Comparison of ENCODE assay signal across 9 cellular contexts in genomic region chr12:44000309-44000952, GRCh38.
A peak's percentile ranks its signal among the peaks of the same experiment; 100 is the strongest.
DNase-seq lines count a peak whose midpoint lies in the region; ATAC-seq and TF ChIP-seq lines count a peak whose summit lies in the region.
"Had no signal": no experiment of that assay in that cellular context is flagged by ENCODE, and none has a peak within 500 bp of the region (broad histone marks: within the 10 kb centered on the region; RNA-seq: fewer than 3 reads in every experiment).

No MANE protein-coding gene starts in this region.

- peak; percentile 18 for DNase-seq in AG09309 (ENCODE audit: low read depth)
- peak; percentile 70 for DNase-seq in HEK293T (ENCODE audit: extremely low spot score)
- DNase-seq in Kasumi-1 (lab: John Stamatoyannopoulos, UW), result peak; percentile 59 to 73
- DNase-seq in SK-N-MC (ENCODE audit: low read depth, low spot score), result no peak
- DNase-seq in erythroblast (lab: John Stamatoyannopoulos, UW), result peak; percentile 63 to 71

- no peak overlapping the region for H2AFZ ChIP-seq in parathyroid adenoma

- no peak overlapping the region for H3K4me3 ChIP-seq in AG09309 (ENCODE audit: control insufficient read depth, low read depth, low read length)
- no peak overlapping the region for H3K4me3 ChIP-seq in SK-N-MC
- H3K4me3 ChIP-seq in parathyroid adenoma (ENCODE audit: low read depth, low read length), result no peak overlapping the region
- no peak overlapping the region for H3K4me3 ChIP-seq in gastroesophageal sphincter

- POLR2A ChIA-PET in HEK293T (lab: Yijun Ruan, JAX), result no interaction called here

- ATAC-seq in gastroesophageal sphincter, result no peak

- H3K9me3 ChIP-seq in SK-N-MC (ENCODE audit: low read depth, low read length), result no peaks in the 10 kb centered on the region
- no peaks in the 10 kb centered on the region for H3K9me3 ChIP-seq in parathyroid adenoma (ENCODE audit: control insufficient read depth, low read length)
- H3K9me3 ChIP-seq in gastroesophageal sphincter, result no peaks in the 10 kb centered on the region
- H3K9me3 ChIP-seq: neutrophil had no signal

- TF ChIP-seq CTCF in AG09309 (IDR thresholded peaks at IDR 0.05; ENCODE audit: control insufficient read depth, insufficient read depth, low read depth, low read length, missing control alignments) (peak; percentile 79), GM12872 (IDR thresholded peaks at IDR 0.05; ENCODE audit: insufficient read depth, low read depth, low read length) (peak; percentile 79), parathyroid adenoma (IDR thresholded peaks at IDR 0.05) (peak; percentile 34), gastroesophageal sphincter (IDR thresholded peaks at IDR 0.05) (peak in 1 of 4 experiments; percentile 21)

- no peak overlapping the region for H3K4me2 ChIP-seq in parathyroid adenoma (ENCODE audit: low read length)

- no peak for TF ChIP-seq EP300 in gastroesophageal sphincter (IDR thresholded peaks at IDR 0.05)

- TF ChIP-seq POLR2A in erythroblast (IDR thresholded peaks at IDR 0.05; ENCODE audit: low read length) (no peak), gastroesophageal sphincter (IDR thresholded peaks at IDR 0.05) (no peak)

- H3K4me1 ChIP-seq in parathyroid adenoma, result no peaks in the 10 kb centered on the region
- no peaks in the 10 kb centered on the region for H3K4me1 ChIP-seq in gastroesophageal sphincter

- no peaks in the 10 kb centered on the region for H3K79me2 ChIP-seq in parathyroid adenoma

- no peak overlapping the region for H3K9ac ChIP-seq in SK-N-MC (ENCODE audit: insufficient read length)
- no peak overlapping the region for H3K9ac ChIP-seq in parathyroid adenoma

- CTCF ChIA-PET in HEK293T (lab: Yijun Ruan, JAX), result interaction anchor here (0.5 to 0.7 kb wide), 2 partner anchors 15 to 137 kb away, joined by 3 to 4 read pairs; no protein-coding TSS in a partner anchor

- WGBS in gastroesophageal sphincter (ENCODE audit: low coverage in 1 of 2), 2 donors, result 100% methylated on average over 1 of the region's 5 CpGs; no CpG with 5 or more reads in 1 of the 2 donors

- H3K36me3 ChIP-seq in SK-N-MC (ENCODE audit: insufficient read depth, low read length) (no peaks in the 10 kb centered on the region), parathyroid adenoma (ENCODE audit: control insufficient read depth, insufficient read depth, low read length) (no peaks in the 10 kb centered on the region), gastroesophageal sphincter (no peaks in the 10 kb centered on the region)
- H3K36me3 ChIP-seq: neutrophil had no signal

- H3K27me3 ChIP-seq in parathyroid adenoma (ENCODE audit: control insufficient read depth, insufficient read depth, low read length) (no peaks in the 10 kb centered on the region), gastroesophageal sphincter (no peaks in the 10 kb centered on the region)
- H3K27me3 ChIP-seq: neutrophil had no signal

- peak overlapping the region; percentile 60; the same call in 1 of the 2 replicates for H3K27ac ChIP-seq in SK-N-MC
- H3K27ac ChIP-seq in parathyroid adenoma, result no peak overlapping the region
- no peak overlapping the region for H3K27ac ChIP-seq in gastroesophageal sphincter
- H3K27ac ChIP-seq: neutrophil had no signal

TF ChIP-seq in HEK293T, 16 proteins besides CTCF, POLR2A, EP300 and RAD21:
- TF ChIP-seq TARDBP (IDR thresholded peaks at IDR 0.05) (no peak), ZNF384 (IDR thresholded peaks at IDR 0.05) (no peak), FOXM1 (IDR thresholded peaks at IDR 0.05; ENCODE audit: borderline replicate concordance) (no peak), ARNT (IDR thresholded peaks at IDR 0.05) (no peak), SP1 (IDR thresholded peaks at IDR 0.05) (no peak)
- TF ChIP-seq, protein P1, sequence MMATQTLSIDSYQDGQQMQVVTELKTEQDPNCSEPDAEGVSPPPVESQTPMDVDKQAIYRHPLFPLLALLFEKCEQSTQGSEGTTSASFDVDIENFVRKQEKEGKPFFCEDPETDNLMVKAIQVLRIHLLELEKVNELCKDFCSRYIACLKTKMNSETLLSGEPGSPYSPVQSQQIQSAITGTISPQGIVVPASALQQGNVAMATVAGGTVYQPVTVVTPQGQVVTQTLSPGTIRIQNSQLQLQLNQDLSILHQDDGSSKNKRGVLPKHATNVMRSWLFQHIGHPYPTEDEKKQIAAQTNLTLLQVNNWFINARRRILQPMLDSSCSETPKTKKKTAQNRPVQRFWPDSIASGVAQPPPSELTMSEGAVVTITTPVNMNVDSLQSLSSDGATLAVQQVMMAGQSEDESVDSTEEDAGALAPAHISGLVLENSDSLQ (IDR thresholded peaks at IDR 0.05), result no peak
TF ChIP-seq in HEK293T: peak in this region for 0.
